30 cellular contexts compared by ENCODE assay signal in genomic region chr6:106618324-106618723, GRCh38.
"Had no signal": no experiment of that assay in that cellular context is flagged by ENCODE, and none has a peak within 500 bp of the region (broad histone marks: within the 10 kb centered on the region; RNA-seq: fewer than 3 reads in every experiment).

No MANE protein-coding gene starts in this region.

- DNase-seq: activated CD4-positive, alpha-beta memory T cell treated with anti-CD3 and anti-CD28 coated beads, Interleukin-2, amount 10 ng/mL, durations not matched to agents 7 days and 5 days; activated CD4-positive, alpha-beta T cell treated with anti-CD3 and anti-CD28 coated beads for 48 hours; activated CD8-positive, alpha-beta memory T cell treated with anti-CD3 and anti-CD28 coated beads, Interleukin-2, amount 50 U/mL, for 48 hours; activated gamma-delta T cell; activated naive CD4-positive, alpha-beta T cell treated with anti-CD3 and anti-CD28 coated beads, Interleukin-2, amount 10 ng/mL, durations not matched to agents 7 days and 5 days; activated T-cell treated with anti-CD3 and anti-CD28 coated beads, Interleukin-2, amount 50 U/mL, for 24 hours; amniotic stem cell; brain microvascular endothelial cell; dorsolateral prefrontal cortex; effector memory CD4-positive, alpha-beta T cell; gastrocnemius medialis; immature natural killer cell; left lung; lower lobe of right lung; mesendoderm; natural killer cell; occipital lobe; psoas muscle; stimulated activated CD4-positive, alpha-beta T cell treated with anti-CD3 and anti-CD28 coated beads, Interleukin-15, amount 100 ng/mL, for 24 hours; stimulated activated CD4-positive, alpha-beta T cell treated with anti-CD3 and anti-CD28 coated beads, Interleukin-2, amount 100 ng/mL, for 24 hours; stimulated activated naive CD4-positive, alpha-beta T cell; tibial artery; upper lobe of right lung had no signal

- H3K4me1 ChIP-seq: gastrocnemius medialis, left lung, lower lobe of right lung, parathyroid adenoma, psoas muscle, right atrium auricular region, suprapubic skin, tibial artery, upper lobe of right lung had no signal

- H3K36me3 ChIP-seq: brain microvascular endothelial cell, gastrocnemius medialis, neural progenitor cell, right atrium auricular region, upper lobe of right lung had no signal

- H3K4me2 ChIP-seq: hepatocyte, neural progenitor cell had no signal

- H3K9me3 ChIP-seq: gastrocnemius medialis, left lung, lower lobe of right lung, psoas muscle, right atrium auricular region, suprapubic skin, tibial artery, upper lobe of right lung had no signal

- H3K27me3 ChIP-seq: brain microvascular endothelial cell, dorsolateral prefrontal cortex, gastrocnemius medialis, hepatocyte, left lung, neural progenitor cell, right atrium auricular region, suprapubic skin, tibial artery, upper lobe of right lung had no signal

- H3K4me3 ChIP-seq: coronary artery, dorsolateral prefrontal cortex, gastrocnemius medialis, hepatocyte, left lung, lower lobe of right lung, neural progenitor cell, psoas muscle, right atrium auricular region, suprapubic skin, tibial artery, upper lobe of right lung had no signal

- H3K27ac ChIP-seq: brain microvascular endothelial cell, coronary artery, dorsolateral prefrontal cortex, gastrocnemius medialis, hepatocyte, left lung, lower lobe of right lung, neural progenitor cell, parathyroid adenoma, psoas muscle, right atrium auricular region, suprapubic skin, tibial artery, upper lobe of right lung had no signal

- H3K9ac ChIP-seq: neural progenitor cell, parathyroid adenoma had no signal

- ATAC-seq: activated CD4-positive, CD25-positive, alpha-beta regulatory T cell treated with anti-CD3 and anti-CD28 coated beads, Interleukin-2, amount 50 U/mL, for 24 hours; gastrocnemius medialis; left lung; lower lobe of right lung; natural killer cell; psoas muscle; upper lobe of right lung had no signal

- H2AFZ ChIP-seq: hepatocyte, neural progenitor cell, parathyroid adenoma had no signal

- H3K79me2 ChIP-seq: hepatocyte, parathyroid adenoma had no signal
